Comparison of ENCODE assay signal across 8 cellular contexts in the genomic region with DNA sequence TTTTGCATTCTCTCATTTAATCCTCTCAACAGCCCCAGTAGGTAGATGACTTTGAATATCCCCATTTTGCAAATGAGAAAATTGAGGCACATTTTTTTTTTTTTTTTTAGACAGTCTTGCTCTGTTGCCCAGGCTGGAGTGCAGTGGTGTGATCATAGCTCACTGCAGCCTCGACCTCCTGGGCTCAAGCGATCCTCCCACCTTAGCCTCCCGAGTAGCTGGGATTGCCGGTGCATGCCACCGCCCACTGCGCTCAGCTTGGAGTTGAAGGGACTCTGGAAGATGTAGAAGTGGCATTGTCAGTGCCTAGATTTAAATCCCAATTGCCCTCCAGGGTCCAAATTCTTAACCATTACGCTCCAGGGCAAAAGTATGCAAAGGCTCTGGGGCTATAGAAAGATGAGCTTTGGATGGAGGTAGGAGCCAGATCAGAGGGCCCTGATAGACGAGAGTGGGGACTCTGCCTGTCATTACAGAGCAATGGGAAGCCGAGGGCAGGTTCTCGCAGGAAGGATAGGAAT. TPM values are rescaled to one million over a fixed set of nuclear protein-coding genes. Genes with fewer than 3 reads are reported as not detected.
DNase-seq lines count a peak whose midpoint lies in the region; ATAC-seq and TF ChIP-seq lines count a peak whose summit lies in the region.

No MANE protein-coding gene starts in this region.

- H3K4me2 ChIP-seq in DND-41 (ENCODE audit: insufficient read depth, low read length): peak overlapping the region; percentile 84

- no peak for TF ChIP-seq POLR2A in Peyer's patch (IDR thresholded peaks at IDR 0.05)
- TF ChIP-seq POLR2A in prostate gland (IDR thresholded peaks at IDR 0.05): no peak

- H3K27ac ChIP-seq in DND-41 (ENCODE audit: low read length) (peak overlapping the region; percentile 76), Peyer's patch (peak overlapping the region in 3 of 4 donors; percentile 17 to 77 (median 31)), prostate gland (peak overlapping the region; percentile 41 to 55)

- no peaks in the 10 kb centered on the region for H3K27me3 ChIP-seq in DND-41 (ENCODE audit: insufficient read depth, low read length, poor library complexity)
- no peaks in the 10 kb centered on the region for H3K27me3 ChIP-seq in Peyer's patch
- H3K27me3 ChIP-seq in prostate gland (replicated peaks; ENCODE audit: insufficient read depth): no peaks in the 10 kb centered on the region

- TF ChIP-seq CTCF in DND-41 (IDR thresholded peaks at IDR 0.05; ENCODE audit: borderline replicate concordance, extremely low read depth, low read length, poor library complexity, severe bottlenecking) (no peak), Peyer's patch (IDR thresholded peaks at IDR 0.05) (no peak), epithelial cell of proximal tubule (conservative IDR thresholded peaks at IDR 0.05; ENCODE audit: low read depth, low read length) (no peak), prostate gland (IDR thresholded peaks at IDR 0.05) (no peak)

- no peaks in the 10 kb centered on the region for H3K9me3 ChIP-seq in DND-41 (ENCODE audit: insufficient read depth, low read length, severe bottlenecking)
- H3K9me3 ChIP-seq in Peyer's patch: no peaks in the 10 kb centered on the region
- no peaks in the 10 kb centered on the region for H3K9me3 ChIP-seq in prostate gland

- H4K20me1 ChIP-seq in DND-41 (ENCODE audit: insufficient read depth, low read length): no peaks in the 10 kb centered on the region; the same call in 1 of the 2 replicates

- H3K4me1 ChIP-seq in DND-41 (ENCODE audit: insufficient read depth, low read length) (peaks cover 34% of the 10 kb centered on the region), Peyer's patch (peaks cover 0 to 29% (median 11%) of the 10 kb centered on the region in 4 donors), prostate gland (replicated peaks) (peaks cover 12% of the 10 kb centered on the region)

- H3K9ac ChIP-seq in DND-41 (ENCODE audit: low read depth, low read length): peak overlapping the region; percentile 64

- DNase-seq in DND-41 (no peak), Peyer's patch (no peak), epithelial cell of proximal tubule (ENCODE audit: low read depth) (no peak), prostate gland (ENCODE audit: low spot score) (no peak)
- no peak for DNase-seq in activated CD4-positive, alpha-beta T cell treated with anti-CD3 and anti-CD28 coated beads, Interleukin-2, amount 50 U/mL, for 1 hour

- WGBS in prostate gland: 53% methylated on average over 10 of the region's 10 CpGs

- H3K4me3 ChIP-seq in DND-41 (ENCODE audit: low read depth in 1 of 2, low read length in 2 of 2): peak overlapping the region in 1 of 2 experiments; percentile 77; a peak in 2 of 4 replicates
- H3K4me3 ChIP-seq in Peyer's patch: peak overlapping the region; percentile 56 to 93 (median 82)
- H3K4me3 ChIP-seq in epithelial cell of proximal tubule (ENCODE audit: low read depth, low read length): peak overlapping the region; percentile 78
- peak overlapping the region in 1 of 2 donors; percentile 94 for H3K4me3 ChIP-seq in prostate gland

- ATAC-seq in DND-41 (ENCODE audit: insufficient read depth, low read depth): no peak
- no peak for ATAC-seq in GM19023 (IDR thresholded peaks at IDR 0.05; ENCODE audit: unreplicated experiment)
- ATAC-seq in GM19463 (IDR thresholded peaks at IDR 0.05; ENCODE audit: unreplicated experiment): no peak
- no peak for ATAC-seq in GM21390 (IDR thresholded peaks at IDR 0.05; ENCODE audit: unreplicated experiment)

- H3K79me2 ChIP-seq in DND-41 (ENCODE audit: insufficient read depth, low read length): peaks cover 26% of the 10 kb centered on the region

- peak overlapping the region; percentile 74 for H2AFZ ChIP-seq in DND-41 (ENCODE audit: low read depth, low read length)

- H3K36me3 ChIP-seq in DND-41 (ENCODE audit: insufficient read depth, low read length): peaks cover 21% of the 10 kb centered on the region; the same call in 1 of the 2 replicates
- peaks cover 0 to 29% (median 0%) of the 10 kb centered on the region in 3 donors for H3K36me3 ChIP-seq in Peyer's patch
- peaks cover 0 to 8% of the 10 kb centered on the region in 2 donors for H3K36me3 ChIP-seq in prostate gland

- intact Hi-C loops in prostate gland (cut with DNase I): loop anchor here (5.0 kb wide), 1 partner anchor 124 kb away; no protein-coding TSS in a partner anchor

RNA-seq across cellular contexts. Expression of gene MCOLN1, which starts 0.8 kb away (rescaled TPM):
- 10 to 100 TPM; 18.0 to 37.1 (median 21.9) TPM for total RNA-seq in Peyer's patch
- total RNA-seq in epithelial cell of proximal tubule: 3.6 and 8.7 TPM in 2 replicates
- total RNA-seq in prostate gland: 10 to 100 TPM; 13.4 to 24.8 TPM

RNA-seq across cellular contexts. Expression of gene ZNF358, which starts 5.7 kb away (rescaled TPM):
- total RNA-seq in Peyer's patch: 100 to 1,000 TPM in 2 of 4 donors, 10 to 100 TPM in 2; 77.1 to 124 (median 95.3) TPM
- 29.5 and 80.8 TPM in 2 replicates for total RNA-seq in epithelial cell of proximal tubule
- 100 to 1,000 TPM; 104 to 116 TPM for total RNA-seq in prostate gland

RNA-seq across cellular contexts. Expression of gene PNPLA6, which starts 13.9 kb away (rescaled TPM):
- total RNA-seq in Peyer's patch (100 to 1,000 TPM; 181 to 296 (median 234) TPM), epithelial cell of proximal tubule (123 and 129 TPM in 2 replicates), prostate gland (10 to 100 TPM; 74.6 to 75.2 TPM)

RNA-seq across cellular contexts. Expression of gene PEX11G, which starts 32.8 kb away (rescaled TPM):
- total RNA-seq in Peyer's patch (10 to 100 TPM in 2 of 4 donors, 1 to 10 TPM in 1, not detected in 1; 8.2 to 14.3 (median 10.3) TPM), epithelial cell of proximal tubule (1.6 and 6.2 TPM in 2 replicates), prostate gland (10 to 100 TPM; 13.1 to 17.4 TPM)
